Comparison of ENCODE assay signal across 8 cellular contexts in the genomic region with DNA sequence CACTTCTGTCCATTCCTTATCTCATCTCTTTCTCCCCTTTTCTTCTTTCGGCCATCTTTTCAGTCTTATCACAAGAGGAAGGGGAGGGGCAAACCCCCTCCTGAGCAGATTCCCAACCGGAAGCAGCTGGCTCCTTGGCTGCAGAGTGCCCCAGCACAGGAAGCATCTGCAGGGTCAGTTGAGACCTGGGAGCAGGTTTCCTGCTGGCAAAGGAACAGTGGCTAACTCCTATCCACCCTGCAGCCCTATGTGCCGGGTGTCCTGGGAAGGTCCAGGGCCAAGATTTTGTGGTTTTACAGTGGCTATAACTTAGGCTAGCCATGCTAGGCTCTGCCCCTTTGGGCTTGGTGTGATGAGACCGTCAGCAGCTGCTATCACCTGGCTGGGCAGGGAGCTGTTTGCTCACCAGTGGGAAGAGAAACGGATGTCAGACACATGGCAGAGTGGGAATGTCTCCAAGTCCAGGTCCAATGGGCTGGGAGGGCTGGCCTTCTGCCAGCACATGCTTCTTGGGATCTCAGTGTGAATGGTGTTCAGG. TPM values are rescaled to one million over a fixed set of nuclear protein-coding genes. Genes with fewer than 3 reads are reported as not detected.
DNase-seq lines count a peak whose midpoint lies in the region; ATAC-seq and TF ChIP-seq lines count a peak whose summit lies in the region.

No MANE protein-coding gene starts in this region.

- CTCF ChIA-PET in PC-9 (lab: Charles Lee) = no interaction called here

- peak; percentile 54 for DNase-seq in EL
- DNase-seq in NCI-H1105 (lab: John Stamatoyannopoulos, UW) = peak; percentile 7
- peak; percentile 69 to 71 for DNase-seq in cardiac fibroblast (ENCODE audit: low read depth in 2 of 2)
- DNase-seq in mesenteric fat pad (ENCODE audit: low spot score) = peak; percentile 85
- DNase-seq in PC-9 = no peak

- ATAC-seq in GM21737 (IDR thresholded peaks at IDR 0.05; ENCODE audit: unreplicated experiment) (no peak), HG02973 (IDR thresholded peaks at IDR 0.05; ENCODE audit: unreplicated experiment) (no peak), GM18861 (IDR thresholded peaks at IDR 0.05; ENCODE audit: unreplicated experiment) (no peak)

- no peaks in the 10 kb centered on the region for H3K27me3 ChIP-seq in PC-9 (ENCODE audit: insufficient read depth, low read depth)

- H3K9me2 ChIP-seq in PC-9 (ENCODE audit: insufficient read depth) = no peaks in the 10 kb centered on the region

- POLR2A ChIA-PET in PC-9 (lab: Charles Lee; ENCODE audit: unreplicated experiment) = no interaction called here

- no peak overlapping the region for H3K4me2 ChIP-seq in PC-9

- H3F3A ChIP-seq in PC-9 (ENCODE audit: insufficient read depth, low read depth) = peaks cover 66% of the 10 kb centered on the region

- H4K20me1 ChIP-seq in PC-9 (ENCODE audit: insufficient read depth) = peaks cover 23% of the 10 kb centered on the region

- no peaks in the 10 kb centered on the region; the same call in 1 of the 2 replicates for H3K4me1 ChIP-seq in PC-9 (replicated peaks; ENCODE audit: insufficient read depth)

- H3K79me2 ChIP-seq in PC-9 (ENCODE audit: low read depth) = no peaks in the 10 kb centered on the region

- no peaks in the 10 kb centered on the region for H3K9me3 ChIP-seq in PC-9 (ENCODE audit: insufficient read depth, low read depth)

- H3K4me3 ChIP-seq in cardiac fibroblast (replicated peaks in 1 of 2; ENCODE audit: low read depth in 2 of 2, low read length in 2 of 2) (no peak overlapping the region), PC-9 (no peak overlapping the region)

- H3K27ac ChIP-seq in PC-9 = no peak overlapping the region

- BruUV-seq in PC-9 (replicated peaks; lab: Mats Ljungman, UMichigan) = no TSS peak

- TF ChIP-seq CTCF in cardiac fibroblast (IDR thresholded peaks at IDR 0.05; ENCODE audit: low read depth, low read length) (no peak), PC-9 (conservative IDR thresholded peaks at IDR 0.05) (no peak)

- H3K36me3 ChIP-seq in PC-9 (ENCODE audit: low read depth) = peaks cover 11% of the 10 kb centered on the region

- no peak overlapping the region for H2AFZ ChIP-seq in PC-9

- intact Hi-C loops in PC-9 (cut with micrococcal nuclease; ENCODE audit: unreplicated experiment) = no loop called here

RNA-seq across cellular contexts. Expression of gene SH2B3, which starts 40.4 kb away (rescaled TPM):
- total RNA-seq in mesenteric fat pad (43.3 TPM), PC-9 (2021) (4.8 and 6.5 TPM in 2 replicates)

Comparison
In these comparisons a context has a peak if more than half of its experiments do, and no peak if none do; other contexts are left out.
1. DNase-seq: peak in EL (single experiment), NCI-H1105 (single experiment), cardiac fibroblast (2 of 2) and mesenteric fat pad (single experiment); none in PC-9 (0 of 2).